ENCODE assay signal across 13 cellular contexts in the genomic region with DNA sequence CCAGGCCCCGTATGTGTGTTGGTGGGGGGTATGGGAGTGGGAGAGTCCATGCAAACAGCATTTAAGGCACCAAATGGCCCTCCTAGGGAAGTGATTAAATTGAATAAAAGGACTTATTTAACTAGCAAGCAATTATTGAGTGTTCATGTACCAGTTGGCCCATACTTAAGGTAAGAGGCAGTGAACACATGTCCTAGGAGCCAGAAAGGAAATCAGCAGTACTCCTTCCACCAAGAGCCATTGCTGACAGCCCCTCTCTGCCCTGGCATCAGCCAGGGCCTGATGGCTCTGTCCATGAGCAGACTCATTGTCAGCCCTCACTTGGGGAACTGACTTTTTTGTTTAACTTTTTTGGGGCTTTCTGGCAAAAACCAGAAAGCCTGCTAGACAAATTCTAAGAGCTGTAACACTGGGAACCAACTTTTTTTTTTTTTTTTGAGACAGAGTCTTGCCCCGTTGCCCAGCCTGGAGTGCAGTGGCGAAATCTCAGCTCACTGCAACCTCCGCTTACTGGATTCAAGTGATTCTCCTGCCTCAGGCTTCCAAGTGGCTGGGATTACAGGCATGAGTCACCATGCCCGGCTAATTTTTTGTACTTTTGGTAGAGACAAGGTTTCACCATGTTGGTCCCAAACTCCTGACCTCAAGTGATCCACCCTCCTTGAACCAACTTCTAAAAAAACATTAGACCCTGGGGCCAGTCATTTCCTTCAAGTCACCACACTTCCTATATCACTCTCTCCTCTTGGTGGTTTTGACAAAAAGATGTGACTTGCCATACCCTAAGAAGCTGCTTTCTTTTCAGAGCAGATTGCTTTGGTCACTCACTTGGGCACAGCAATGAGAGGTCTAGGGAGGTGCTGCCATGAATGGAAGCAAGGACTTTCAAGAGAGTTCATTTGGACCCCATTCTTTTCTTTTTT. TPM values are rescaled to one million over a fixed set of nuclear protein-coding genes. Genes with fewer than 3 reads are reported as not detected.
A peak's percentile ranks its signal among the peaks of the same experiment; 100 is the strongest.
DNase-seq lines count a peak whose midpoint lies in the region; ATAC-seq, FAIRE-seq and TF ChIP-seq lines count a peak whose summit lies in the region.
"Had no signal": no experiment of that assay in that cellular context is flagged by ENCODE, and none has a peak within 500 bp of the region (broad histone marks: within the 10 kb centered on the region; RNA-seq: fewer than 3 reads in every experiment).

No MANE protein-coding gene starts in this region.

- no peak for TF ChIP-seq CTCF in AG09309 (IDR thresholded peaks at IDR 0.05; ENCODE audit: control insufficient read depth, insufficient read depth, low read depth, low read length, missing control alignments)
- TF ChIP-seq CTCF in HFFc6 (IDR thresholded peaks at IDR 0.05), result no peak
- no peak for TF ChIP-seq CTCF in bronchial epithelial cell (IDR thresholded peaks at IDR 0.05; ENCODE audit: insufficient read depth, low read length, severe bottlenecking)
- TF ChIP-seq CTCF in liver (IDR thresholded peaks at IDR 0.05; ENCODE audit: low read depth, low read length, missing input control), result no peak

- H3K4me1 ChIP-seq in liver (ENCODE audit: control insufficient read depth in 4 of 4, insufficient read depth in 4 of 4, low read length in 3 of 4), result peaks cover 6 to 42% (median 15%) of the 10 kb centered on the region in 4 donors

- peaks cover 38% of the 10 kb centered on the region for H3K4me1 Mint-ChIP-seq in HFFc6 (ENCODE audit: low read depth)
- peaks cover 0 to 2% of the 10 kb centered on the region in 2 donors for H3K4me1 Mint-ChIP-seq in stimulated activated naive B cell treated with anti-CD40 and anti-IgM and Interleukin-4, amounts not matched to agents 10 μg/mL and 1 μg/mL and 100 μg/mL, for 72 hours
- H3K4me1 Mint-ChIP-seq: CD4-positive, CD25-positive, alpha-beta regulatory T cell had no signal

- peak overlapping the region; percentile 91 to 98 for H3K27ac ChIP-seq in liver (ENCODE audit: low read depth in 1 of 2, low read length in 2 of 2)
- H3K27ac ChIP-seq: cardiac muscle cell had no signal

- H3K9ac ChIP-seq in liver (ENCODE audit: low read depth in 1 of 2, low read length in 2 of 2), result no peak overlapping the region

- H3K27me3 ChIP-seq in bronchial epithelial cell (ENCODE audit: control insufficient read depth, insufficient read depth, low read length) (no peaks in the 10 kb centered on the region), liver (ENCODE audit: control insufficient read depth in 4 of 4, insufficient read depth in 4 of 4, low read length in 3 of 4) (no peaks in the 10 kb centered on the region)
- H3K27me3 ChIP-seq: cardiac muscle cell had no signal

- TF ChIP-seq RAD21 in liver (IDR thresholded peaks at IDR 0.05), result no peak

- no peaks in the 10 kb centered on the region for H3K9me3 ChIP-seq in liver (ENCODE audit: control insufficient read depth in 4 of 4, low read length in 3 of 4)

- H3K4me3 Mint-ChIP-seq in HFFc6, result no peak overlapping the region
- no peak overlapping the region for H3K4me3 Mint-ChIP-seq in stimulated activated naive B cell treated with anti-CD40 and anti-IgM and Interleukin-4, amounts not matched to agents 10 μg/mL and 1 μg/mL and 100 μg/mL, for 72 hours
- H3K4me3 Mint-ChIP-seq: CD4-positive, CD25-positive, alpha-beta regulatory T cell had no signal

- H3K27ac Mint-ChIP-seq in HFFc6, result peak overlapping the region; percentile 89; the same call in 1 of the 2 replicates
- H3K27ac Mint-ChIP-seq in stimulated activated naive B cell treated with anti-CD40 and anti-IgM and Interleukin-4, amounts not matched to agents 10 μg/mL and 1 μg/mL and 100 μg/mL, for 72 hours, result no peak overlapping the region
- H3K27ac Mint-ChIP-seq: CD4-positive, CD25-positive, alpha-beta regulatory T cell had no signal

- peak; percentile 45 for DNase-seq in AG09309 (ENCODE audit: low read depth)
- peak; percentile 44 for DNase-seq in HFFc6
- peak; percentile 64 for DNase-seq in bronchial epithelial cell (ENCODE audit: low read depth)
- no peak for DNase-seq in stimulated activated naive B cell treated with anti-CD40 and anti-IgM and Interleukin-4, amounts not matched to agents 10 μg/mL and 1 μg/mL and 100 μg/mL, for 72 hours
- no peak for DNase-seq in KG1 (lab: John Stamatoyannopoulos, UW)
- no peak for DNase-seq in NOMO-1 (lab: John Stamatoyannopoulos, UW; ENCODE audit: unreplicated experiment in 2 of 2)
- no peak for DNase-seq in NCI-H774 (lab: John Stamatoyannopoulos, UW)
- DNase-seq: CD4-positive, CD25-positive, alpha-beta regulatory T cell; NCI-H1930; RPMI8226 had no signal

- FAIRE-seq in bronchial epithelial cell (lab: Jason Lieb, UNC), result no peak

- H3K36me3 ChIP-seq in bronchial epithelial cell (ENCODE audit: control insufficient read depth, insufficient read depth, low read length) (no peaks in the 10 kb centered on the region), liver (ENCODE audit: control insufficient read depth in 4 of 4, insufficient read depth in 3 of 4, low read depth in 1 of 4, low read length in 3 of 4) (no peaks in the 10 kb centered on the region)
- H3K36me3 ChIP-seq: cardiac muscle cell had no signal

- H3K36me3 Mint-ChIP-seq in HFFc6 (ENCODE audit: low read depth), result no peaks in the 10 kb centered on the region
- H3K36me3 Mint-ChIP-seq in stimulated activated naive B cell treated with anti-CD40 and anti-IgM and Interleukin-4, amounts not matched to agents 10 μg/mL and 1 μg/mL and 100 μg/mL, for 72 hours, result no peaks in the 10 kb centered on the region
- H3K36me3 Mint-ChIP-seq: CD4-positive, CD25-positive, alpha-beta regulatory T cell had no signal

- ATAC-seq in stimulated activated naive B cell treated with anti-CD40 and anti-IgM and Interleukin-4, amounts not matched to agents 10 μg/mL and 1 μg/mL and 100 μg/mL, for 72 hours (replicated peaks), result no peak

- H3K4me3 ChIP-seq in AG09309 (ENCODE audit: control insufficient read depth, low read depth, low read length) (no peak overlapping the region), bronchial epithelial cell (ENCODE audit: low read depth, low read length) (no peak overlapping the region), liver (ENCODE audit: low read depth in 1 of 3, low read length in 3 of 3) (no peak overlapping the region)
- H3K4me3 ChIP-seq: cardiac muscle cell had no signal

- WGBS in liver, result 71% methylated on average over 5 of the region's 5 CpGs

- no peaks in the 10 kb centered on the region for H3K27me3 Mint-ChIP-seq in HFFc6 (ENCODE audit: insufficient read depth)
- H3K27me3 Mint-ChIP-seq in stimulated activated naive B cell treated with anti-CD40 and anti-IgM and Interleukin-4, amounts not matched to agents 10 μg/mL and 1 μg/mL and 100 μg/mL, for 72 hours, result no peaks in the 10 kb centered on the region

- no peaks in the 10 kb centered on the region for H3K9me3 Mint-ChIP-seq in HFFc6
- H3K9me3 Mint-ChIP-seq in stimulated activated naive B cell treated with anti-CD40 and anti-IgM and Interleukin-4, amounts not matched to agents 10 μg/mL and 1 μg/mL and 100 μg/mL, for 72 hours, result no peaks in the 10 kb centered on the region

TF ChIP-seq in liver, 16 proteins besides CTCF, POLR2A, EP300 and RAD21 (continues in another document):
- TF ChIP-seq YY1 (IDR thresholded peaks at IDR 0.05), result no peak
- no peak for TF ChIP-seq TAF1 (conservative IDR thresholded peaks at IDR 0.05)
- no peak for TF ChIP-seq NR2F2 (IDR thresholded peaks at IDR 0.05)
- no peak for TF ChIP-seq SP1 (IDR thresholded peaks at IDR 0.05)
- no peak for TF ChIP-seq MAX (IDR thresholded peaks at IDR 0.05)
- no peak for TF ChIP-seq GABPA (IDR thresholded peaks at IDR 0.05 in 1 of 2, conservative IDR thresholded peaks at IDR 0.05 in 1 of 2)
- TF ChIP-seq, protein P1, sequence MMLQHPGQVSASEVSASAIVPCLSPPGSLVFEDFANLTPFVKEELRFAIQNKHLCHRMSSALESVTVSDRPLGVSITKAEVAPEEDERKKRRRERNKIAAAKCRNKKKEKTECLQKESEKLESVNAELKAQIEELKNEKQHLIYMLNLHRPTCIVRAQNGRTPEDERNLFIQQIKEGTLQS (IDR thresholded peaks at IDR 0.05), result no peak

RNA-seq across cellular contexts. Expression of gene SHROOM1, which starts 10.7 kb away (rescaled TPM):
- 10 to 100 TPM in 1 of 6 experiments, 1 to 10 TPM in 5; 7.8 to 12.2 (median 8.6) TPM for total RNA-seq in HFFc6 (2021; fragmentation: NEBNext Ultra II Directional; extraction: Animal tissue kit (Norgen Biotek cat#: 25700))
- total RNA-seq in bronchial epithelial cell (0.79 and 1.4 TPM in 2 replicates), liver (10 to 100 TPM in 1 of 2 donors, 1 to 10 TPM in 1; 6.1 to 23.0 TPM)
- 10 to 100 TPM; 13.7 to 28.5 TPM for polyA plus RNA-seq in liver
- polyA plus RNA-seq: CD4-positive, CD25-positive, alpha-beta regulatory T cell had no signal

RNA-seq across cellular contexts. Expression of gene GDF9, which starts 25.1 kb away (rescaled TPM):
- total RNA-seq in HFFc6 (2021; fragmentation: NEBNext Ultra II Directional; extraction: Animal tissue kit (Norgen Biotek cat#: 25700)), result under 1 TPM in 3 of 6 experiments, not detected in 3; 0.09 to 0.14 (median 0.12) TPM
- under 0.01 and 0.26 TPM in 2 replicates for total RNA-seq in bronchial epithelial cell
- under 1 TPM in 1 of 2 donors, not detected in 1; 0.08 TPM for total RNA-seq in liver
- polyA plus RNA-seq in liver, result under 1 TPM; 0.08 to 0.10 TPM

RNA-seq across cellular contexts. Expression of gene UQCRQ, which starts 25.3 kb away (rescaled TPM):
- 100 to 1,000 TPM; 501 to 678 (median 615) TPM for total RNA-seq in HFFc6 (2021; fragmentation: NEBNext Ultra II Directional; extraction: Animal tissue kit (Norgen Biotek cat#: 25700))
- total RNA-seq in bronchial epithelial cell, result 78.2 and 127 TPM in 2 replicates
- 100 to 1,000 TPM in 1 of 2 donors, 10 to 100 TPM in 1; 62.5 to 103 TPM for total RNA-seq in liver
- polyA plus RNA-seq in liver, result 1,000 to 10,000 TPM in 1 of 2 donors, 100 to 1,000 TPM in 1; 548 to 2,326 TPM

RNA-seq across cellular contexts. Expression of gene SOWAHA, which starts 28.1 kb away (rescaled TPM):
- total RNA-seq in HFFc6 (2021; fragmentation: NEBNext Ultra II Directional; extraction: Animal tissue kit (Norgen Biotek cat#: 25700)), result not detected
- total RNA-seq in bronchial epithelial cell (not detected in 2 replicates), liver (1 to 10 TPM; 1.6 to 1.9 TPM)
- 1 to 10 TPM; 1.3 to 2.2 TPM for polyA plus RNA-seq in liver
- total RNA-seq: cardiac muscle cell; CD4-positive, CD25-positive, alpha-beta regulatory T cell; mononuclear cell had no signal
- polyA plus RNA-seq: cardiac muscle cell; CD4-positive, CD25-positive, alpha-beta regulatory T cell had no signal

RNA-seq across cellular contexts. Expression of gene LEAP2, which starts 32.3 kb away (rescaled TPM):
- total RNA-seq in HFFc6 (2021; fragmentation: NEBNext Ultra II Directional; extraction: Animal tissue kit (Norgen Biotek cat#: 25700)), result under 1 TPM; 0.09 to 0.51 (median 0.41) TPM
- total RNA-seq in bronchial epithelial cell (0.13 and 0.53 TPM in 2 replicates), liver (10 to 100 TPM; 12.0 to 56.7 TPM)
- polyA plus RNA-seq in liver, result 100 to 1,000 TPM in 1 of 2 donors, 10 to 100 TPM in 1; 68.1 to 736 TPM

Comparison
In these comparisons a context has a peak if more than half of its experiments do, and no peak if none do; other contexts are left out.
1. DNase-seq: peak in AG09309 (single experiment), HFFc6 (single experiment) and bronchial epithelial cell (single experiment); none in stimulated activated naive B cell treated with anti-CD40 and anti-IgM and Interleukin-4, amounts not matched to agents 10 μg/mL and 1 μg/mL and 100 μg/mL, for 72 hours (single experiment), KG1 (single experiment), NOMO-1 (0 of 2) and NCI-H774 (single experiment).